Comparison of ENCODE assay signal across 20 cellular contexts in the genomic region with DNA sequence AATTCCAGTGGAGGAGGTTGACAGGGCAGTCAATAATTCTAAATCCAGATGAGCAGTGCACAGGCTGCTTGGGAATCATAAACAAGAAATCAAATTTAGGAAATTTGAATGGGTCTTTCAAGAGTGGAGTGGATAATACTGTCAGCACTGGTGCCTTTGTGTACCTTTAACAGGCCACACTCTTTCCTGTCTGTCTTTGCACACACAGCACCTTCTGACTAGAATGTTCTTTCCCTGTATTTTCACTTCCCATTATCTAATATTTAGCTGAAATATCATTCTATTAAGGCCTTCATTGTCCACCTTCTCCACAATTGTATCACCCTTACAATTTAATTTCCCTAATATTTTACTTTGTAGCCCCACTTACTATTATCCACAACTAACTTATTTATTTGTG.
DNase-seq lines count a peak whose midpoint lies in the region; ATAC-seq, FAIRE-seq and TF ChIP-seq lines count a peak whose summit lies in the region.
"Had no signal": no experiment of that assay in that cellular context is flagged by ENCODE, and none has a peak within 500 bp of the region (broad histone marks: within the 10 kb centered on the region; RNA-seq: fewer than 3 reads in every experiment).

No MANE protein-coding gene starts in this region.

- TF ChIP-seq CTCF in vagina (IDR thresholded peaks at IDR 0.05) (no peak), gastroesophageal sphincter (IDR thresholded peaks at IDR 0.05) (no peak)

- H3K9me3 ChIP-seq in vagina (no peaks in the 10 kb centered on the region), gastroesophageal sphincter (no peaks in the 10 kb centered on the region)
- H3K9me3 ChIP-seq: SK-N-SH had no signal

- ATAC-seq in GM19351 (IDR thresholded peaks at IDR 0.05; ENCODE audit: unreplicated experiment) (peak; percentile 75), HG02870 (IDR thresholded peaks at IDR 0.05; ENCODE audit: unreplicated experiment) (peak; percentile 76), HG03442 (IDR thresholded peaks at IDR 0.05; ENCODE audit: unreplicated experiment) (peak; percentile 68), HG02973 (IDR thresholded peaks at IDR 0.05; ENCODE audit: unreplicated experiment) (no peak), gastroesophageal sphincter (no peak)

- TF ChIP-seq POLR2A in GM12891 (IDR thresholded peaks at IDR 0.05; ENCODE audit: low read depth, low read length): no peak
- TF ChIP-seq POLR2A in vagina (IDR thresholded peaks at IDR 0.05): no peak
- TF ChIP-seq POLR2A in gastroesophageal sphincter (IDR thresholded peaks at IDR 0.05): no peak

- intact Hi-C loops in vagina (cut with DNase I): no loop called here

- H3K36me3 ChIP-seq in vagina: no peaks in the 10 kb centered on the region
- H3K36me3 ChIP-seq in gastroesophageal sphincter: no peaks in the 10 kb centered on the region

- no peaks in the 10 kb centered on the region for H3K27me3 ChIP-seq in vagina
- H3K27me3 ChIP-seq in gastroesophageal sphincter: no peaks in the 10 kb centered on the region

- no peaks in the 10 kb centered on the region for H3K4me1 ChIP-seq in vagina
- H3K4me1 ChIP-seq in gastroesophageal sphincter: no peaks in the 10 kb centered on the region

- no peak for TF ChIP-seq EP300 in gastroesophageal sphincter (IDR thresholded peaks at IDR 0.05)

- DNase-seq in GM12891 (ENCODE audit: insufficient read length, low spot score): no peak
- DNase-seq in vagina (ENCODE audit: extremely low spot score in 2 of 2): no peak
- no peak for DNase-seq in NCI-H526 treated with DMSO at 0.1 percent for 48 hours (lab: John Stamatoyannopoulos, UW)
- DNase-seq: DMS79, H9, NCI-H1417, NCI-H187, NCI-H2227 treated with DMSO at 0.1 percent for 48 hours, NCI-H510A treated with DMSO at 0.1 percent for 48 hours, NCI-H82, SHP77, SK-N-SH had no signal

- H3K4me3 ChIP-seq in vagina (no peak overlapping the region), gastroesophageal sphincter (no peak overlapping the region)

- no peak overlapping the region for H3K27ac ChIP-seq in vagina
- H3K27ac ChIP-seq in gastroesophageal sphincter: no peak overlapping the region
- H3K27ac ChIP-seq: 22Rv1, HL-60, KMS-11 had no signal

- FAIRE-seq in GM12891 (lab: Jason Lieb, UNC): no peak

TF ChIP-seq in GM12891, 5 proteins besides CTCF, POLR2A, EP300 and RAD21:
- TF ChIP-seq POLR2AphosphoS5 (IDR thresholded peaks at IDR 0.05; ENCODE audit: low read depth, low read length) (no peak), SPI1 (IDR thresholded peaks at IDR 0.05; ENCODE audit: low read depth, low read length) (peak; percentile 67), PAX5 (IDR thresholded peaks at IDR 0.05; ENCODE audit: insufficient read depth, low read length, severe bottlenecking) (no peak), TAF1 (IDR thresholded peaks at IDR 0.05; ENCODE audit: low read depth, low read length) (no peak), POU2F2 (IDR thresholded peaks at IDR 0.05; ENCODE audit: low read depth, low read length) (no peak)

Comparison
In these comparisons a context has a peak if more than half of its experiments do, and no peak if none do; other contexts are left out.
1. ATAC-seq: peak in GM19351 (single experiment), HG02870 (single experiment) and HG03442 (single experiment); none in HG02973 (single experiment) and gastroesophageal sphincter (single experiment).